Comparison of ENCODE assay signal across 8 cellular contexts in genomic region chr7:7157177-7157886, GRCh38. TPM values are rescaled to one million over a fixed set of nuclear protein-coding genes. Genes with fewer than 3 reads are reported as not detected.
DNase-seq lines count a peak whose midpoint lies in the region; ATAC-seq and TF ChIP-seq lines count a peak whose summit lies in the region.
"Had no signal": no experiment of that assay in that cellular context is flagged by ENCODE, and none has a peak within 500 bp of the region (broad histone marks: within the 10 kb centered on the region; RNA-seq: fewer than 3 reads in every experiment).

No MANE protein-coding gene starts in this region.

- peaks cover 21 to 31% of the 10 kb centered on the region in 2 donors for H3K36me3 Mint-ChIP-seq in activated naive CD4-positive, alpha-beta T cell treated with anti-CD3 and anti-CD28 coated beads, Interleukin-2, amount 50 U/mL, for 72 hours
- H3K36me3 Mint-ChIP-seq in natural killer cell treated with Interleukin-12 subunit alpha and Interleukin-12 subunit beta and Interleukin-15 and Interleukin-18, amount 100 ng/mL, for 72 hours: peaks cover 4% of the 10 kb centered on the region

- no peak overlapping the region for H3K4me3 ChIP-seq in esophagus muscularis mucosa
- H3K4me3 ChIP-seq: tibial nerve had no signal

- in situ Hi-C loops in SK-MEL-5 (cut with HindIII; ENCODE audit: low pct_unique_long_range_greater_than_20kb, low sequenced_read_pairs): no loop called here

- peak; percentile 73 for DNase-seq in SK-MEL-5 (ENCODE audit: low read depth, low spot score)
- DNase-seq in activated naive CD4-positive, alpha-beta T cell treated with anti-CD3 and anti-CD28 coated beads, Interleukin-2, amount 50 U/mL, for 72 hours (ENCODE audit: low spot score in 2 of 2): peak; percentile 11 to 56
- peak; percentile 66 for DNase-seq in natural killer cell treated with Interleukin-12 subunit alpha and Interleukin-12 subunit beta and Interleukin-15 and Interleukin-18, amount 100 ng/mL, for 72 hours (ENCODE audit: low spot score)
- DNase-seq in NCI-H1417 (lab: John Stamatoyannopoulos, UW): no peak
- DNase-seq in esophagus muscularis mucosa (ENCODE audit: extremely low spot score): no peak

- no peaks in the 10 kb centered on the region for H3K36me3 ChIP-seq in esophagus muscularis mucosa
- H3K36me3 ChIP-seq: tibial nerve had no signal

- H3K27ac ChIP-seq in esophagus muscularis mucosa (replicated peaks in 1 of 4): no peak overlapping the region

- H3K9me3 ChIP-seq in esophagus muscularis mucosa: no peaks in the 10 kb centered on the region

- H3K4me1 ChIP-seq in esophagus muscularis mucosa: no peaks in the 10 kb centered on the region

- TF ChIP-seq CTCF in esophagus muscularis mucosa (IDR thresholded peaks at IDR 0.05): no peak

- peak; percentile 83 for ATAC-seq in GM19035 (IDR thresholded peaks at IDR 0.05; ENCODE audit: unreplicated experiment)
- ATAC-seq in HG03064 (IDR thresholded peaks at IDR 0.05; ENCODE audit: low read depth, unreplicated experiment): peak; percentile 89
- peak; percentile 83 to 92 for ATAC-seq in activated naive CD4-positive, alpha-beta T cell treated with anti-CD3 and anti-CD28 coated beads, Interleukin-2, amount 50 U/mL, for 72 hours
- peak; percentile 87 to 95 for ATAC-seq in natural killer cell treated with Interleukin-12 subunit alpha and Interleukin-12 subunit beta and Interleukin-15 and Interleukin-18, amount 100 ng/mL, for 72 hours

- WGBS in esophagus muscularis mucosa: 57% methylated on average over 2 of the region's 2 CpGs

- peaks cover 39 to 46% of the 10 kb centered on the region in 2 donors for H3K4me1 Mint-ChIP-seq in natural killer cell treated with Interleukin-12 subunit alpha and Interleukin-12 subunit beta and Interleukin-15 and Interleukin-18, amount 100 ng/mL, for 72 hours (ENCODE audit: low read depth in 2 of 2)

- no peaks in the 10 kb centered on the region for H3K27me3 ChIP-seq in esophagus muscularis mucosa
- H3K27me3 ChIP-seq: tibial nerve had no signal

- no peaks in the 10 kb centered on the region for H3K27me3 Mint-ChIP-seq in natural killer cell treated with Interleukin-12 subunit alpha and Interleukin-12 subunit beta and Interleukin-15 and Interleukin-18, amount 100 ng/mL, for 72 hours

- peak overlapping the region; percentile 11 to 83 for H3K27ac Mint-ChIP-seq in activated naive CD4-positive, alpha-beta T cell treated with anti-CD3 and anti-CD28 coated beads, Interleukin-2, amount 50 U/mL, for 72 hours
- H3K27ac Mint-ChIP-seq in natural killer cell treated with Interleukin-12 subunit alpha and Interleukin-12 subunit beta and Interleukin-15 and Interleukin-18, amount 100 ng/mL, for 72 hours: peak overlapping the region; percentile 83 to 87

- no peak for TF ChIP-seq EP300 in esophagus muscularis mucosa (IDR thresholded peaks at IDR 0.05)

- peaks cover 11 to 28% of the 10 kb centered on the region in 2 donors for H3K9me3 Mint-ChIP-seq in activated naive CD4-positive, alpha-beta T cell treated with anti-CD3 and anti-CD28 coated beads, Interleukin-2, amount 50 U/mL, for 72 hours
- peaks cover 4% of the 10 kb centered on the region for H3K9me3 Mint-ChIP-seq in natural killer cell treated with Interleukin-12 subunit alpha and Interleukin-12 subunit beta and Interleukin-15 and Interleukin-18, amount 100 ng/mL, for 72 hours

- intact Hi-C loops in esophagus muscularis mucosa (cut with DNase I): no loop called here

- peak overlapping the region; percentile 81 for H3K4me3 Mint-ChIP-seq in natural killer cell treated with Interleukin-12 subunit alpha and Interleukin-12 subunit beta and Interleukin-15 and Interleukin-18, amount 100 ng/mL, for 72 hours

- no peak for TF ChIP-seq POLR2A in esophagus muscularis mucosa (IDR thresholded peaks at IDR 0.05; ENCODE audit: low read depth)

RNA-seq across cellular contexts. Expression of gene C1GALT1, which starts 25.0 kb away (rescaled TPM):
- total RNA-seq in SK-MEL-5 (2014; rRNA removed; shearing (Covaris generic)): 70.8 and 75.7 TPM in 2 replicates
- 107 and 112 TPM in 2 replicates for polyA plus RNA-seq in SK-MEL-5 (2015; cell fraction: cytosol; rRNA removed)
- 78.4 and 84.5 TPM in 2 replicates for polyA plus RNA-seq in SK-MEL-5 (2015; cell fraction: nucleus; rRNA removed)
- 10 to 100 TPM; 31.8 to 35.5 TPM for total RNA-seq in activated naive CD4-positive, alpha-beta T cell treated with anti-CD3 and anti-CD28 coated beads, Interleukin-2, amount 50 U/mL, for 72 hours
- 10 to 100 TPM; 30.7 to 49.3 TPM for total RNA-seq in natural killer cell treated with Interleukin-12 subunit alpha and Interleukin-12 subunit beta and Interleukin-15 and Interleukin-18, amount 100 ng/mL, for 72 hours
- 10 to 100 TPM in 2 of 4 donors, 1 to 10 TPM in 2; 6.7 to 13.8 (median 11.4) TPM for total RNA-seq in esophagus muscularis mucosa

Comparison
In these comparisons a context has a peak if more than half of its experiments do, and no peak if none do; other contexts are left out.
1. DNase-seq: peak in SK-MEL-5 (single experiment), activated naive CD4-positive, alpha-beta T cell treated with anti-CD3 and anti-CD28 coated beads, Interleukin-2, amount 50 U/mL, for 72 hours (2 of 2) and natural killer cell treated with Interleukin-12 subunit alpha and Interleukin-12 subunit beta and Interleukin-15 and Interleukin-18, amount 100 ng/mL, for 72 hours (single experiment); none in NCI-H1417 (0 of 3) and esophagus muscularis mucosa (single experiment).
2. Peak in every context shown above with its lines, with median percentiles within 50 percentile points of each other: ATAC-seq.